ENCODE assay signal across 1 cellular context in genomic region chr6:13624871-13625288, GRCh38.
TF ChIP-seq lines count a peak whose summit lies in the region.

No MANE protein-coding gene starts in this region.

TF ChIP-seq in K562, 482 proteins besides CTCF, POLR2A, EP300 and RAD21 (continued from another document and continues in another):
- TF ChIP-seq USF2 (CRISPR knock-in tag; IDR thresholded peaks at IDR 0.05) (no peak), CBX1 (IDR thresholded peaks at IDR 0.05; ENCODE audit: low read depth) (no peak), ARID2 (IDR thresholded peaks at IDR 0.05) (no peak), TRIM24 (IDR thresholded peaks at IDR 0.05) (no peak), ELF1 (tag; IDR thresholded peaks at IDR 0.05) (no peak), GTF2E2 (tag; IDR thresholded peaks at IDR 0.05) (no peak), MBD1 (CRISPR knock-in tag; IDR thresholded peaks at IDR 0.05) (no peak), TFAP4 (CRISPR knock-in tag; IDR thresholded peaks at IDR 0.05; ENCODE audit: borderline replicate concordance) (no peak), ZNF274 (IDR thresholded peaks at IDR 0.05; ENCODE audit: borderline replicate concordance, low read depth, low read length) (no peak), ZNF174 (CRISPR knock-in tag; IDR thresholded peaks at IDR 0.05) (no peak), ZNF785 (CRISPR knock-in tag; IDR thresholded peaks at IDR 0.05) (no peak), POLR2H (tag; IDR thresholded peaks at IDR 0.05; ENCODE audit: low read depth) (no peak), E2F1 (CRISPR knock-in tag; IDR thresholded peaks at IDR 0.05) (no peak), STAT6 (CRISPR knock-in tag; IDR thresholded peaks at IDR 0.05) (no peak), BRF1 (IDR thresholded peaks at IDR 0.05; ENCODE audit: borderline replicate concordance, extremely low read depth, insufficient read length) (no peak), ATF7 (IDR thresholded peaks at IDR 0.05) (no peak), SNIP1 (IDR thresholded peaks at IDR 0.05; ENCODE audit: low read depth) (no peak), NFRKB (IDR thresholded peaks at IDR 0.05; ENCODE audit: low read depth) (no peak), BRCA1 (IDR thresholded peaks at IDR 0.05) (no peak), BRCA1 (CRISPR knock-in tag; IDR thresholded peaks at IDR 0.05) (no peak), PPARD (CRISPR knock-in tag; IDR thresholded peaks at IDR 0.05) (no peak), SIN3A (IDR thresholded peaks at IDR 0.05; ENCODE audit: borderline replicate concordance in 2 of 2, control insufficient read depth in 1 of 2, low read depth in 2 of 2, low read length in 2 of 2) (no peak), IFI16 (CRISPR knock-in tag; IDR thresholded peaks at IDR 0.05) (no peak), CTCFL (IDR thresholded peaks at IDR 0.05; ENCODE audit: borderline replicate concordance, insufficient read depth, low read depth, low read length, poor library complexity, severe bottlenecking) (peak; percentile 38), DDX20 (tag; IDR thresholded peaks at IDR 0.05; ENCODE audit: low read depth) (no peak), BCOR (IDR thresholded peaks at IDR 0.05) (no peak), L3MBTL2 (IDR thresholded peaks at IDR 0.05) (no peak), ZNF184 (CRISPR knock-in tag; IDR thresholded peaks at IDR 0.05) (no peak), NFATC3 (IDR thresholded peaks at IDR 0.05) (peak; percentile 4; the same call in 1 of the 2 replicates), FOXK1 (CRISPR knock-in tag; IDR thresholded peaks at IDR 0.05; ENCODE audit: borderline replicate concordance) (no peak), MYNN (IDR thresholded peaks at IDR 0.05) (0 out of 2 replicates have a peak, but pooled peaks have one; percentile 20), MYNN (CRISPR knock-in tag; IDR thresholded peaks at IDR 0.05) (no peak), NR4A1 (CRISPR knock-in tag; IDR thresholded peaks at IDR 0.05) (no peak), NR4A1 (tag; IDR thresholded peaks at IDR 0.05) (no peak), KDM4B (IDR thresholded peaks at IDR 0.05; ENCODE audit: borderline replicate concordance in 2 of 2, low read depth in 1 of 2) (no peak), TCF7L2 (IDR thresholded peaks at IDR 0.05; ENCODE audit: low read depth, low read length) (no peak), HNRNPUL1 (IDR thresholded peaks at IDR 0.05; ENCODE audit: low read length) (no peak), YY1 (IDR thresholded peaks at IDR 0.05; ENCODE audit: borderline replicate concordance in 1 of 3, control insufficient read depth in 1 of 3, extremely low read depth in 1 of 3, insufficient read depth in 3 of 3, insufficient read length in 1 of 3, insufficient replicate concordance in 2 of 3, low read depth in 1 of 3, low read length in 2 of 3) (peak in 2 of 3 experiments; percentile 20 to 67), ZBED1 (IDR thresholded peaks at IDR 0.05) (no peak), ZNF699 (CRISPR knock-in tag; IDR thresholded peaks at IDR 0.05; ENCODE audit: insufficient replicate concordance) (no peak), ZNF436 (CRISPR knock-in tag; IDR thresholded peaks at IDR 0.05) (no peak), NR0B1 (IDR thresholded peaks at IDR 0.05; ENCODE audit: partially characterized antibody) (no peak), CHD7 (IDR thresholded peaks at IDR 0.05; ENCODE audit: low read depth, low read length) (no peak), NR2C1 (IDR thresholded peaks at IDR 0.05) (no peak), NR2C1 (tag; IDR thresholded peaks at IDR 0.05) (no peak), POU5F1 (IDR thresholded peaks at IDR 0.05; ENCODE audit: borderline replicate concordance, low read depth, low read length, partially characterized antibody) (no peak)
